21 cellular contexts compared by ENCODE assay signal in the genomic region with DNA sequence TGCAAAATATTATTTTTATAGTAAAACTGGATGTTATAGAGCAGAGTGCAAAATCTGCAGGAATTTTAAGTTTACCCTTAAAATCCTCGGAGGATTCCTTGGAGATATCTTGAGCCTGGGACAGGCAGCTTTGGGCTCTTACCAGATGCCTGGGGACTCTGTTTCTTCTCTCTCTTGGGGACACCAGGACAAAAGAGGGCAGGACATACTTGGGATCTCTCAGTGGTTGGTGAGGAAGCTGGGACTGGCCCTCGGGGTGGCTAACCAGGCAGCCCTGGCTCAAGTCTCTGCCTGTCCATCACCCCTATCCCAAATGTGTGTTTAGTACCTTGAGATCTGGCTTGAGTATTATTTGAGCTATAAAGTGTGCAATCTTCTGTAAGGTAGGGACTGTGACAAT. TPM values are rescaled to one million over a fixed set of nuclear protein-coding genes. Genes with fewer than 3 reads are reported as not detected.
DNase-seq lines count a peak whose midpoint lies in the region; ATAC-seq, FAIRE-seq and TF ChIP-seq lines count a peak whose summit lies in the region.
"Had no signal": no experiment of that assay in that cellular context is flagged by ENCODE, and none has a peak within 500 bp of the region (broad histone marks: within the 10 kb centered on the region; RNA-seq: fewer than 3 reads in every experiment).

No MANE protein-coding gene starts in this region.

- no peak overlapping the region for H4K5ac ChIP-seq in IMR-90 (ENCODE audit: low read depth, low read length)

- no peak overlapping the region for H2BK120ac ChIP-seq in IMR-90 (ENCODE audit: low read depth, low read length)

- H2BK15ac ChIP-seq in IMR-90 (ENCODE audit: low read depth, low read length): no peak overlapping the region

- TF ChIP-seq POLR2A in A549 (IDR thresholded peaks at IDR 0.05; ENCODE audit: low read length): no peak
- TF ChIP-seq POLR2A in IMR-90 (IDR thresholded peaks at IDR 0.05; ENCODE audit: low read depth, low read length): no peak

- POLR2A ChIA-PET in A549 (lab: Yijun Ruan, JAX) (no interaction called here), IMR-90 (lab: Charles Lee; ENCODE audit: unreplicated experiment) (interaction anchor here (0.6 kb wide), 1 partner anchor 40 kb away, joined by 5 read pairs; no protein-coding TSS in a partner anchor)

- H3K79me1 ChIP-seq in IMR-90 (ENCODE audit: low read depth in 1 of 2, low read length in 2 of 2): no peaks in the 10 kb centered on the region

- H3K4me1 ChIP-seq in A549 (peaks cover 2% of the 10 kb centered on the region; the same call in 1 of the 3 replicates), IMR-90 (ENCODE audit: control insufficient read depth, insufficient read depth, low read length) (no peaks in the 10 kb centered on the region), neural progenitor cell (peaks cover 6% of the 10 kb centered on the region)
- H3K4me1 ChIP-seq: BE2C, HAP-1 had no signal

- H3K4me3 Mint-ChIP-seq in CD14-positive monocyte (no peak overlapping the region), neural progenitor cell (no peak overlapping the region), glutamatergic neuron (ENCODE audit: unreplicated experiment) (no peak overlapping the region)
- H3K4me3 Mint-ChIP-seq: CD4-positive, alpha-beta memory T cell had no signal

- H4K91ac ChIP-seq in IMR-90 (ENCODE audit: insufficient read depth, low read depth, low read length): no peak overlapping the region

- CTCF ChIA-PET in A549 (lab: Yijun Ruan, JAX): no interaction called here
- CTCF ChIA-PET in IMR-90 (lab: Yijun Ruan, JAX): no interaction called here

- no TSS peak for BruUV-seq in IMR-90 (replicated peaks; lab: Mats Ljungman, UMichigan)

- H4K20me1 ChIP-seq in IMR-90 (ENCODE audit: insufficient read depth, low read length) (no peaks in the 10 kb centered on the region), neural progenitor cell (ENCODE audit: low read depth) (no peaks in the 10 kb centered on the region)

- H3K79me2 ChIP-seq in neural progenitor cell (ENCODE audit: low read depth): no peaks in the 10 kb centered on the region

- TF ChIP-seq CTCF in A549 (IDR thresholded peaks at IDR 0.05) (no peak), CD14-positive monocyte (IDR thresholded peaks at IDR 0.05) (no peak), IMR-90 (conservative IDR thresholded peaks at IDR 0.05; ENCODE audit: low read depth, low read length) (no peak), neural progenitor cell (IDR thresholded peaks at IDR 0.05) (no peak), glutamatergic neuron (IDR thresholded peaks at IDR 0.05; ENCODE audit: partially characterized antibody, unreplicated experiment) (no peak)

- H3K9ac ChIP-seq in IMR-90 (ENCODE audit: low read depth, low read length) (no peak overlapping the region), neural progenitor cell (no peak overlapping the region)

- no peak for DNase-seq in A549 (ENCODE audit: low read depth in 1 of 2, low spot score in 1 of 2)
- DNase-seq in CD14-positive monocyte (ENCODE audit: low spot score): peak; percentile 11
- DNase-seq in IMR-90: no peak
- no peak for DNase-seq in neural progenitor cell (ENCODE audit: low spot score)
- no peak for DNase-seq in glutamatergic neuron
- DNase-seq in kidney glomerular epithelial cell (lab: John Stamatoyannopoulos, UW): no peak
- DNase-seq: ACHN; BE2C; Calu3; CD4-positive, alpha-beta memory T cell; DMS 273 treated with DMSO at 0.1 percent for 48 hours; DMS53; DND-41; EL had no signal

- H3K4me2 ChIP-seq in A549 (no peak overlapping the region), IMR-90 (ENCODE audit: low read depth, low read length) (no peak overlapping the region), neural progenitor cell (peak overlapping the region; percentile 16)

- H3K27me3 Mint-ChIP-seq in CD14-positive monocyte (ENCODE audit: low read depth in 3 of 3): peaks cover 0 to 2% (median 0%) of the 10 kb centered on the region in 3 donors
- peaks cover 9% of the 10 kb centered on the region for H3K27me3 Mint-ChIP-seq in neural progenitor cell (ENCODE audit: insufficient read depth, low read depth)
- no peaks in the 10 kb centered on the region for H3K27me3 Mint-ChIP-seq in glutamatergic neuron (ENCODE audit: unreplicated experiment)

- FAIRE-seq in A549 (lab: Jason Lieb, UNC): no peak
- FAIRE-seq: GM12891, GM19239, H1, K562 had no signal

- H3K9me3 ChIP-seq in A549: no peaks in the 10 kb centered on the region
- no peaks in the 10 kb centered on the region for H3K9me3 ChIP-seq in IMR-90 (ENCODE audit: control insufficient read depth, insufficient read depth, low read length)
- H3K9me3 ChIP-seq in neural progenitor cell (ENCODE audit: low read depth): no peaks in the 10 kb centered on the region
- H3K9me3 ChIP-seq: BE2C, HAP-1 had no signal

- H3K27ac ChIP-seq in A549 (no peak overlapping the region), IMR-90 (ENCODE audit: insufficient read depth, low read length) (no peak overlapping the region), neural progenitor cell (no peak overlapping the region)
- H3K27ac ChIP-seq: C4-2B had no signal

- in situ Hi-C loops in IMR-90 (cut with MboI; ENCODE audit: low sequenced_read_pairs): loop anchor here (25.0 kb wide), 1 partner anchor 495 kb away; no protein-coding TSS in a partner anchor

- H3K4me3 ChIP-seq in A549: no peak overlapping the region
- no peak overlapping the region for H3K4me3 ChIP-seq in IMR-90 (ENCODE audit: insufficient read depth, low read depth, low read length)
- H3K4me3 ChIP-seq in neural progenitor cell: no peak overlapping the region
- H3K4me3 ChIP-seq: HAP-1, K562 had no signal

- peaks cover 14% of the 10 kb centered on the region for H3F3A ChIP-seq in neural progenitor cell (ENCODE audit: low read depth)

- H3K36me3 Mint-ChIP-seq in CD14-positive monocyte (peaks cover 3 to 13% of the 10 kb centered on the region in 2 donors), neural progenitor cell (peaks cover 2% of the 10 kb centered on the region), glutamatergic neuron (ENCODE audit: unreplicated experiment) (no peaks in the 10 kb centered on the region)
- H3K36me3 Mint-ChIP-seq: CD4-positive, alpha-beta memory T cell had no signal

- no peak overlapping the region; the same call in 1 of the 2 replicates for H3K14ac ChIP-seq in IMR-90 (replicated peaks; ENCODE audit: low read depth, low read length)

- no peak for TF ChIP-seq EP300 in A549 (IDR thresholded peaks at IDR 0.05)

- intact Hi-C loops in CD14-positive monocyte (cut with micrococcal nuclease): loop anchor here in 1 of 2 donors (10.0 kb wide), 1 partner anchor 58 kb away; no protein-coding TSS in a partner anchor
- intact Hi-C loops in IMR-90 (cut with micrococcal nuclease): no loop called here

- peaks cover 3% of the 10 kb centered on the region; the same call in 1 of the 2 replicates for H3K36me3 ChIP-seq in IMR-90 (ENCODE audit: control insufficient read depth, insufficient read depth, low read length)
- no peaks in the 10 kb centered on the region for H3K36me3 ChIP-seq in neural progenitor cell
- H3K36me3 ChIP-seq: BE2C, HAP-1 had no signal

- no peak overlapping the region for H3K56ac ChIP-seq in IMR-90 (ENCODE audit: extremely low read depth, insufficient read depth, low read length)

- H2AFZ ChIP-seq in IMR-90 (replicated peaks; ENCODE audit: low read length, poor library complexity): no peak overlapping the region
- H2AFZ ChIP-seq in neural progenitor cell (replicated peaks): no peak overlapping the region

- no peak overlapping the region for H3K18ac ChIP-seq in IMR-90 (ENCODE audit: low read depth, low read length)

- 83% methylated on average over 2 of the region's 2 CpGs for WGBS in A549 (ENCODE audit: missing lambda C conversion rate)
- no CpG with 5 or more reads among the region's 2 CpGs for WGBS in IMR-90 (ENCODE audit: extremely low coverage in 2 of 2, insufficient read length in 1 of 2), 2 experiments

- H4K8ac ChIP-seq in IMR-90 (ENCODE audit: low read depth in 2 of 2, low read length in 2 of 2): no peak overlapping the region

- H2AK5ac ChIP-seq in IMR-90 (ENCODE audit: low read depth, low read length): no peak overlapping the region

- no peak overlapping the region for H3K23ac ChIP-seq in IMR-90 (ENCODE audit: low read depth, low read length)

- dilution Hi-C loops in IMR-90 (cut with HindIII; ENCODE audit: low sequenced_read_pairs, unreplicated experiment): no loop called here

- H3K9me3 Mint-ChIP-seq in CD14-positive monocyte (peaks cover 3 to 21% (median 17%) of the 10 kb centered on the region in 7 donors), neural progenitor cell (no peaks in the 10 kb centered on the region), glutamatergic neuron (ENCODE audit: unreplicated experiment) (peaks cover 1% of the 10 kb centered on the region)
- H3K9me3 Mint-ChIP-seq: CD4-positive, alpha-beta memory T cell had no signal

- no peak overlapping the region for H2BK20ac ChIP-seq in IMR-90 (ENCODE audit: low read depth, low read length)

- no peak overlapping the region for H3K4ac ChIP-seq in IMR-90 (ENCODE audit: low read depth, low read length)

- H2AK9ac ChIP-seq in IMR-90 (replicated peaks; ENCODE audit: low read depth, low read length, poor library complexity): peak overlapping the region; percentile 13

- TF ChIP-seq RAD21 in A549 (conservative IDR thresholded peaks at IDR 0.05 in 1 of 2, IDR thresholded peaks at IDR 0.05 in 1 of 2) (no peak), IMR-90 (IDR thresholded peaks at IDR 0.05; ENCODE audit: low read length) (no peak)

- H3K27ac Mint-ChIP-seq in CD14-positive monocyte: peak overlapping the region in 3 of 7 donors; percentile 62 to 90 (median 73)
- no peak overlapping the region for H3K27ac Mint-ChIP-seq in neural progenitor cell
- no peak overlapping the region for H3K27ac Mint-ChIP-seq in glutamatergic neuron (ENCODE audit: unreplicated experiment)
- H3K27ac Mint-ChIP-seq: CD4-positive, alpha-beta memory T cell had no signal

- H3K4me1 Mint-ChIP-seq in CD14-positive monocyte: peaks cover 27% of the 10 kb centered on the region
- H3K4me1 Mint-ChIP-seq in neural progenitor cell: peaks cover 13% of the 10 kb centered on the region
- H3K4me1 Mint-ChIP-seq in glutamatergic neuron (ENCODE audit: low read depth, unreplicated experiment): no peaks in the 10 kb centered on the region

- H3K9me1 ChIP-seq in IMR-90 (ENCODE audit: insufficient read depth, low read length): no peaks in the 10 kb centered on the region

- H2BK5ac ChIP-seq in IMR-90 (ENCODE audit: low read depth, low read length, poor library complexity, severe bottlenecking): no peak overlapping the region

- no peaks in the 10 kb centered on the region for H3K27me3 ChIP-seq in IMR-90 (ENCODE audit: control insufficient read depth, insufficient read depth, low read length)
- H3K27me3 ChIP-seq in neural progenitor cell: peaks cover 35% of the 10 kb centered on the region
- H3K27me3 ChIP-seq: BE2C had no signal

- ATAC-seq in A549 (peak; percentile 1 to 9; a peak in 4 of 6 replicates), IMR-90 (ENCODE audit: low read depth) (no peak), HG03039 (IDR thresholded peaks at IDR 0.05; ENCODE audit: unreplicated experiment) (no peak)
- ATAC-seq: K562 had no signal

RNA-seq across cellular contexts. Expression of gene TKT, which starts 38.6 kb away (rescaled TPM):
- polyA plus RNA-seq in A549 (2011; rRNA removed) (628 and 740 TPM in 2 replicates), A549 (2017; fragmentation: RNase III; extraction: RNeasy Plus Mini Kit Qiagen cat#74134 plus additional on column Dnase treatment) (1,284 to 1,468 TPM (median 1,457 TPM) in 3 replicates), CD14-positive monocyte (100 to 1,000 TPM; 562 to 582 TPM), IMR-90 (2012; rRNA removed) (280 and 325 TPM in 2 replicates)
- 788 and 1,278 TPM in 2 replicates for polyA plus RNA-seq in A549 (2012; cell fraction: cytosol; rRNA removed)
- 1,392 and 1,832 TPM in 2 replicates for polyA plus RNA-seq in A549 (2012; cell fraction: nucleus; rRNA removed)
- polyA minus RNA-seq in A549 (2011; rRNA and poly(A)+ RNA removed): 615 and 777 TPM in 2 replicates
- total RNA-seq in IMR-90 (2012; rRNA removed) (301 and 349 TPM in 2 replicates), neural progenitor cell (ENCODE audit: low replicate concordance) (292 and 555 TPM in 2 replicates), glutamatergic neuron (ENCODE audit: unreplicated experiment) (265 TPM)
- 199 and 222 TPM in 2 replicates for polyA plus RNA-seq in IMR-90 (2012; cell fraction: cytosol; rRNA removed)
- polyA plus RNA-seq in IMR-90 (2012; cell fraction: nucleus; rRNA removed; ENCODE audit: low replicate concordance): 167 and 314 TPM in 2 replicates

RNA-seq across cellular contexts. Expression of gene PRKCD, which starts 56.2 kb away (rescaled TPM):
- 17.1 and 18.3 TPM in 2 replicates for polyA plus RNA-seq in A549 (2011; rRNA removed)
- polyA plus RNA-seq in A549 (2012; cell fraction: cytosol; rRNA removed): 20.7 and 22.9 TPM in 2 replicates
- polyA plus RNA-seq in A549 (2012; cell fraction: nucleus; rRNA removed): 23.1 and 25.8 TPM in 2 replicates
- polyA plus RNA-seq in A549 (2017; fragmentation: RNase III; extraction: RNeasy Plus Mini Kit Qiagen cat#74134 plus additional on column Dnase treatment): 10.1 to 11.0 TPM (median 10.2 TPM) in 3 replicates
- polyA minus RNA-seq in A549 (2011; rRNA and poly(A)+ RNA removed): 15.1 and 17.9 TPM in 2 replicates
- 100 to 1,000 TPM; 123 to 158 TPM for polyA plus RNA-seq in CD14-positive monocyte
- 3.3 and 4.3 TPM in 2 replicates for total RNA-seq in IMR-90 (2012; rRNA removed)
- polyA plus RNA-seq in IMR-90 (2012; rRNA removed): 19.0 TPM in 2 replicates
- polyA plus RNA-seq in IMR-90 (2012; cell fraction: cytosol; rRNA removed): 17.1 and 19.0 TPM in 2 replicates
- polyA plus RNA-seq in IMR-90 (2012; cell fraction: nucleus; rRNA removed; ENCODE audit: low replicate concordance): 26.5 and 37.5 TPM in 2 replicates
- total RNA-seq in neural progenitor cell (ENCODE audit: low replicate concordance): 4.9 and 8.9 TPM in 2 replicates
- total RNA-seq in glutamatergic neuron (ENCODE audit: unreplicated experiment): 5.4 TPM

Comparison
In these comparisons a context has a peak if more than half of its experiments do, and no peak if none do; other contexts are left out.
1. ATAC-seq: peak in A549 (2 of 2); none in IMR-90 (single experiment) and HG03039 (single experiment).